8 cellular contexts compared by ENCODE assay signal in the genomic region with DNA sequence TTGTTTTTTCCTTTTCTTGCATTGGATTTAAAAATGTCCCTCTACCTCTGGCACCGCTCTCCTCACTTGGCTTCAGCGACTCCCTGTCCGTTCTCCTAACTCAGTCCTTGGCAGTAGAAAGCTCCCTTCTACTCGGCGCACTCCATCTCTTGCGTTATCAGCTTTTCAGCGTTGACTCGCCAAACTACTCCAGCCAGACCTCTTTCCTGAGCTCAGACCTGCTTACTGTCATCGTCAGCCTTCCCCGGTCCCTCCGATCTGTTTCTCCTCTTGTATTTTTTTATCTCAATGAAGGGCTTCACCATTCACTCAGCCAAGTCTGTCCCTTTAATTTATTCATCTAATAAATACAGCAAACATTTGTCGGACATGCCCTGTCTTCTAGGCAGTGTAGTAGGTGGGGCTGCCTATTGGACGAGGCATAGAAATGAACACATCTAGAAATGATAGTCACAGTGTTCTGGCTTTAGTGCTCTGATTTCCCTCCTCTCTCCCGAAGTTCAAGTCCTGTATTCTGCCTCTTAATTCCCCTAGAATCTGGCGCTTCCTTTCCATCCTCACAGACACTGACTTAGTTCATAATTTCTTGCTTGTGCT. TPM values are rescaled to one million over a fixed set of nuclear protein-coding genes. Genes with fewer than 3 reads are reported as not detected.
A peak's percentile ranks its signal among the peaks of the same experiment; 100 is the strongest.
DNase-seq lines count a peak whose midpoint lies in the region; ATAC-seq and TF ChIP-seq lines count a peak whose summit lies in the region.

No MANE protein-coding gene starts in this region.

- in situ Hi-C loops in astrocyte of the spinal cord (cut with HindIII; ENCODE audit: low sequenced_read_pairs): no loop called here

- WGBS in stomach, 5 donors: 5 to 9% (median 7%) methylated on average over 15 of the region's 15 CpGs

- H3K27me3 ChIP-seq in iPS-20b (ENCODE audit: insufficient read depth, low read length) (0 out of 2 replicates have a peak, but pooled peaks cover 7% of the 10 kb centered on the region), stomach (no peaks in the 10 kb centered on the region)

- peak overlapping the region; percentile 82; the same call in 1 of the 2 replicates for H3K9ac ChIP-seq in iPS-20b (ENCODE audit: low read depth, low read length)

- TF ChIP-seq EP300 in stomach (IDR thresholded peaks at IDR 0.05): no peak

- TF ChIP-seq CTCF in C4-2B (conservative IDR thresholded peaks at IDR 0.05): no peak
- TF ChIP-seq CTCF in astrocyte of the spinal cord (IDR thresholded peaks at IDR 0.05; ENCODE audit: low read depth, low read length): no peak
- no peak for TF ChIP-seq CTCF in stomach (IDR thresholded peaks at IDR 0.05)

- no peaks in the 10 kb centered on the region for H3K36me3 ChIP-seq in iPS-20b (ENCODE audit: insufficient read depth, low read depth, low read length)
- H3K36me3 ChIP-seq in stomach: no peaks in the 10 kb centered on the region

- DNase-seq in NCI-H128 (lab: John Stamatoyannopoulos, UW; ENCODE audit: unreplicated experiment) (peak; percentile 4), astrocyte of the spinal cord (ENCODE audit: low read depth, low spot score) (peak; percentile 58), stomach (peak; percentile 31), NCI-H2081 treated with DMSO at 0.1 percent for 48 hours (lab: John Stamatoyannopoulos, UW) (no peak)

- no peaks in the 10 kb centered on the region for H3K4me1 ChIP-seq in iPS-20b (ENCODE audit: insufficient read depth, low read length)
- peaks cover 11 to 25% (median 19%) of the 10 kb centered on the region in 4 donors for H3K4me1 ChIP-seq in stomach

- ATAC-seq in GM21447 (IDR thresholded peaks at IDR 0.05; ENCODE audit: unreplicated experiment) (peak; percentile 10), HG02623 (IDR thresholded peaks at IDR 0.05; ENCODE audit: unreplicated experiment) (no peak)

- H3K4me3 ChIP-seq in astrocyte of the spinal cord (ENCODE audit: low read depth, low read length) (peak overlapping the region; percentile 77), iPS-20b (ENCODE audit: low read length) (peak overlapping the region; percentile 90), stomach (peak overlapping the region; percentile 77 to 83 (median 80))

- TF ChIP-seq POLR2A in stomach (IDR thresholded peaks at IDR 0.05): no peak

- peak overlapping the region; percentile 74 for H3K27ac ChIP-seq in C4-2B
- H3K27ac ChIP-seq in iPS-20b (ENCODE audit: low read length): no peak overlapping the region
- H3K27ac ChIP-seq in stomach: peak overlapping the region; percentile 89 to 96 (median 93)

- H3K9me3 ChIP-seq in iPS-20b (ENCODE audit: insufficient read depth, low read depth, low read length): no peaks in the 10 kb centered on the region
- H3K9me3 ChIP-seq in stomach: no peaks in the 10 kb centered on the region

- intact Hi-C loops in stomach (cut with DNase I; ENCODE audit: low total_unique reads): no loop called here

RNA-seq across cellular contexts. Expression of a gene that starts 0.9 kb away (rescaled TPM):
- total RNA-seq in stomach: 10 to 100 TPM; 11.7 to 40.9 (median 26.1) TPM
- polyA plus RNA-seq in stomach: 10 to 100 TPM in 2 of 3 donors, 1 to 10 TPM in 1; 9.5 to 18.6 (median 12.0) TPM

RNA-seq across cellular contexts. Expression of a gene that starts 12.5 kb away (rescaled TPM):
- 10 to 100 TPM; 12.8 to 21.1 (median 16.4) TPM for total RNA-seq in stomach
- 1 to 10 TPM; 3.3 to 6.0 (median 4.4) TPM for polyA plus RNA-seq in stomach

RNA-seq across cellular contexts. Expression of a gene that starts 37.4 kb away (rescaled TPM):
- total RNA-seq in stomach: 1 to 10 TPM; 1.8 to 7.6 (median 5.5) TPM
- polyA plus RNA-seq in stomach: 1 to 10 TPM; 1.5 to 8.0 (median 2.9) TPM
